ENCODE assay signal across 8 cellular contexts in the genomic region with DNA sequence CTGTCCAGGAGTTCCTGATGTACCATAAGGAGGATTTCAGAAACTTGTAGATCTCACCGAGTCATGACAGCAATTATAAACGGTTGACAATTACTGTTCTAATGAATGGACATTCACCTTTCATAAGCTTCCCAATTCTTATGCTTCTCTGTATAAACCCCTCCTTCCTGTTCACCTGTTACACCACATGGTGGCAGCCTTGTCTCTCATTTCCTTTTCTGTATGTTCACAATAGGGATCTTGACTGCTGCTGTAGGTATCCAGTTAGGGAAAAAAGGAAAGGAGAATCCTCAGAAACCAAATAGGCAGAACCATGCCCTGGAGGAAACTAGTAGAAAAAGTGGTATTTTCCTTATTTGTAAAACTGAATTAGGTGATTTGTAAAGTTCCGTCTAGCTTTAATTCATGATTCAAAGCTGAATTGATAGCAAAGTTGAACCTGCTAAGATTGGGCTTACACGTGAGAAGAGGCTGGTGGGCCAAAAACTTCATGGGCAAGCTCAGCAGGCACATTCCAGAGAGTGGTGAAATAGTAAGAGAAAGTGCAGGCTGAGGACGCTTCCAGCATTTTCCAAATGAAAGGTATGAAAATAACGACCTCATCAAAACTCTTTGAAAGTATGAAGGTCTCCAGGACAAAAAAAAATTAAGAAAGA. TPM values are rescaled to one million over a fixed set of nuclear protein-coding genes. Genes with fewer than 3 reads are reported as not detected.
DNase-seq lines count a peak whose midpoint lies in the region; ATAC-seq, FAIRE-seq and TF ChIP-seq lines count a peak whose summit lies in the region.

No MANE protein-coding gene starts in this region.

- H3K27ac ChIP-seq in esophagus muscularis mucosa (replicated peaks in 1 of 4) (no peak overlapping the region), suprapubic skin (no peak overlapping the region)

- intact Hi-C loops in esophagus muscularis mucosa (cut with DNase I): loop anchor here (1.0 kb wide), 1 partner anchor 173 kb away; no protein-coding TSS in a partner anchor
- intact Hi-C loops in natural killer cell (cut with micrococcal nuclease): loop anchor here (1.0 to 2.0 kb wide), 3 partner anchors 49 to 173 kb away; no protein-coding TSS in a partner anchor

- H3K4me3 ChIP-seq in esophagus muscularis mucosa (no peak overlapping the region), suprapubic skin (no peak overlapping the region)

- no peaks in the 10 kb centered on the region for H3K9me3 ChIP-seq in esophagus muscularis mucosa
- H3K9me3 ChIP-seq in suprapubic skin: no peaks in the 10 kb centered on the region

- H3K36me3 ChIP-seq in esophagus muscularis mucosa (no peaks in the 10 kb centered on the region), suprapubic skin (no peaks in the 10 kb centered on the region)

- peaks cover 22 to 49% of the 10 kb centered on the region in 2 donors for H3K27me3 Mint-ChIP-seq in natural killer cell (ENCODE audit: low read depth in 2 of 2)

- WGBS in esophagus muscularis mucosa: 31% methylated on average over 6 of the region's 6 CpGs
- WGBS in suprapubic skin: 16% methylated on average over 6 of the region's 6 CpGs

- H3K4me1 Mint-ChIP-seq in natural killer cell: no peaks in the 10 kb centered on the region

- H3K27ac Mint-ChIP-seq in natural killer cell: no peak overlapping the region

- H3K9me3 Mint-ChIP-seq in natural killer cell: no peaks in the 10 kb centered on the region

- no peak for TF ChIP-seq EP300 in esophagus muscularis mucosa (IDR thresholded peaks at IDR 0.05)
- no peak for TF ChIP-seq EP300 in suprapubic skin (IDR thresholded peaks at IDR 0.05)

- H3K4me3 Mint-ChIP-seq in natural killer cell: no peak overlapping the region

- H3K4me1 ChIP-seq in esophagus muscularis mucosa (peaks cover 0 to 4% (median 1%) of the 10 kb centered on the region in 4 donors), suprapubic skin (no peaks in the 10 kb centered on the region)

- ATAC-seq in GM21360 (IDR thresholded peaks at IDR 0.05; ENCODE audit: unreplicated experiment) (peak; percentile 65), natural killer cell (peak; percentile 75 to 93 (median 88))

- DNase-seq in DMS 273 (lab: John Stamatoyannopoulos, UW; ENCODE audit: unreplicated experiment): peak; percentile 84
- DNase-seq in HTR-8/SVneo (ENCODE audit: insufficient read length, low spot score): peak; percentile 68
- peak; percentile 34 for DNase-seq in NOMO-1 treated with dmso at 0.1 percent for 144 hours (lab: John Stamatoyannopoulos, UW; ENCODE audit: unreplicated experiment)
- DNase-seq in activated CD8-positive, alpha-beta memory T cell treated with anti-CD3 and anti-CD28 coated beads, Interleukin-2, amount 50 U/mL, for 4 hours: peak; percentile 57
- no peak for DNase-seq in esophagus muscularis mucosa (ENCODE audit: extremely low spot score)
- DNase-seq in natural killer cell: no peak
- no peak for DNase-seq in suprapubic skin (ENCODE audit: low spot score in 2 of 2)

- peak; percentile 54 for FAIRE-seq in HTR-8/SVneo (lab: Jason Lieb, UNC)

- H3K36me3 Mint-ChIP-seq in natural killer cell: no peaks in the 10 kb centered on the region

- H3K27me3 ChIP-seq in esophagus muscularis mucosa (no peaks in the 10 kb centered on the region), suprapubic skin (peaks cover 14% of the 10 kb centered on the region)

- TF ChIP-seq CTCF in esophagus muscularis mucosa (IDR thresholded peaks at IDR 0.05) (peak; percentile 89), natural killer cell (IDR thresholded peaks at IDR 0.05) (peak; percentile 87), suprapubic skin (IDR thresholded peaks at IDR 0.05) (peak; percentile 70 to 88)

- no peak for TF ChIP-seq POLR2A in esophagus muscularis mucosa (IDR thresholded peaks at IDR 0.05; ENCODE audit: low read depth)
- TF ChIP-seq POLR2A in suprapubic skin (IDR thresholded peaks at IDR 0.05): no peak

RNA-seq across cellular contexts. Expression of a gene that starts 29.0 kb away (rescaled TPM):
- total RNA-seq in esophagus muscularis mucosa (10 to 100 TPM in 3 of 4 donors, 1 to 10 TPM in 1; 8.8 to 23.4 (median 17.8) TPM), natural killer cell (10 to 100 TPM; 54.8 to 71.0 (median 59.9) TPM), suprapubic skin (10 to 100 TPM; 10.2 to 15.3 (median 13.7) TPM)

RNA-seq across cellular contexts. Expression of a gene that starts 35.2 kb away (rescaled TPM):
- total RNA-seq in esophagus muscularis mucosa (10 to 100 TPM; 22.2 to 44.5 (median 30.8) TPM), natural killer cell (not detected), suprapubic skin (not detected)

Comparison
In these comparisons a context has a peak if more than half of its experiments do, and no peak if none do; other contexts are left out.
1. DNase-seq: peak in DMS 273 (single experiment), HTR-8/SVneo (single experiment), NOMO-1 treated with dmso at 0.1 percent for 144 hours (single experiment) and activated CD8-positive, alpha-beta memory T cell treated with anti-CD3 and anti-CD28 coated beads, Interleukin-2, amount 50 U/mL, for 4 hours (single experiment); none in esophagus muscularis mucosa (single experiment), natural killer cell (single experiment) and suprapubic skin (0 of 2).
2. RNA of a gene that starts 35.2 kb away (total RNA-seq): 22.2 to 44.5 TPM in esophagus muscularis mucosa; not detected in natural killer cell and not detected in suprapubic skin; every median in the first group is over 10 times any median in the second.
3. Peak in every context shown above with its lines, with median percentiles within 50 percentile points of each other: CTCF ChIP-seq.